ENCODE assay signal across 8 cellular contexts in genomic region chr7:66116680-66117079, GRCh38. TPM values are rescaled to one million over a fixed set of nuclear protein-coding genes. Genes with fewer than 3 reads are reported as not detected.
DNase-seq lines count a peak whose midpoint lies in the region; ATAC-seq and TF ChIP-seq lines count a peak whose summit lies in the region.
"Not testable (repeated sequence)": the region's sequence is repeated elsewhere in the genome, so short reads cannot be mapped to it uniquely, and the experiment has no call there.

No MANE protein-coding gene starts in this region.

- peaks cover 18 to 57% (median 48%) of the 10 kb centered on the region in 11 experiments; a peak in 21 of 22 replicates for H3K36me3 ChIP-seq in BLaER1 treated with 17β-estradiol and CSF1 and Interleukin-3, amounts not matched to agents 10 nM and 100 nM
- not testable (repeated sequence) for H3K36me3 ChIP-seq in HCT116 (ENCODE audit: control insufficient read depth in 1 of 2, insufficient read depth in 2 of 2, low read length in 2 of 2); PC-9 (ENCODE audit: low read depth); endodermal cell (ENCODE audit: control insufficient read depth, insufficient read depth, low read length)

- peaks cover 69% of the 10 kb centered on the region for H3K79me2 ChIP-seq in HCT116 (ENCODE audit: insufficient read depth, low read length)
- H3K79me2 ChIP-seq in PC-9 (ENCODE audit: low read depth): peaks cover 71% of the 10 kb centered on the region

- peak overlapping the region; percentile 46 for H3K4me3 Mint-ChIP-seq in activated CD4-positive, alpha-beta memory T cell treated with anti-CD3 and anti-CD28 coated beads, Interleukin-2, amount 10 ng/mL, durations not matched to agents 7 days and 5 days
- peak overlapping the region; percentile 97 for H3K4me3 Mint-ChIP-seq in activated naive CD8-positive, alpha-beta T cell
- peak overlapping the region; percentile 84 for H3K4me3 Mint-ChIP-seq in endodermal cell
- H3K4me3 Mint-ChIP-seq in natural killer cell treated with Interleukin-12 subunit alpha and Interleukin-12 subunit beta and Interleukin-15 and Interleukin-18, amount 100 ng/mL, for 72 hours: peak overlapping the region; percentile 73
- peak overlapping the region; percentile 12 to 71 for H3K4me3 Mint-ChIP-seq in stimulated activated naive B cell treated with anti-CD40 and anti-IgM and Interleukin-4, amounts not matched to agents 10 μg/mL and 1 μg/mL and 100 μg/mL, for 72 hours

- peaks cover 46% of the 10 kb centered on the region for H3K4me1 Mint-ChIP-seq in activated CD4-positive, alpha-beta memory T cell treated with anti-CD3 and anti-CD28 coated beads, Interleukin-2, amount 10 ng/mL, durations not matched to agents 7 days and 5 days
- H3K4me1 Mint-ChIP-seq in activated naive CD8-positive, alpha-beta T cell (ENCODE audit: low read depth): peaks cover 45% of the 10 kb centered on the region
- H3K4me1 Mint-ChIP-seq in endodermal cell: peaks cover 27% of the 10 kb centered on the region
- H3K4me1 Mint-ChIP-seq in natural killer cell treated with Interleukin-12 subunit alpha and Interleukin-12 subunit beta and Interleukin-15 and Interleukin-18, amount 100 ng/mL, for 72 hours (ENCODE audit: low read depth in 2 of 2): peaks cover 34 to 39% of the 10 kb centered on the region in 2 donors
- peaks cover 27 to 38% of the 10 kb centered on the region in 2 donors for H3K4me1 Mint-ChIP-seq in stimulated activated naive B cell treated with anti-CD40 and anti-IgM and Interleukin-4, amounts not matched to agents 10 μg/mL and 1 μg/mL and 100 μg/mL, for 72 hours

- H3K27ac Mint-ChIP-seq in activated CD4-positive, alpha-beta memory T cell treated with anti-CD3 and anti-CD28 coated beads, Interleukin-2, amount 10 ng/mL, durations not matched to agents 7 days and 5 days: not testable (repeated sequence)
- H3K27ac Mint-ChIP-seq in activated naive CD8-positive, alpha-beta T cell: peak overlapping the region; percentile 66
- peak overlapping the region; percentile 41 for H3K27ac Mint-ChIP-seq in endodermal cell
- peak overlapping the region; percentile 34 to 40 for H3K27ac Mint-ChIP-seq in natural killer cell treated with Interleukin-12 subunit alpha and Interleukin-12 subunit beta and Interleukin-15 and Interleukin-18, amount 100 ng/mL, for 72 hours
- peak overlapping the region; percentile 67 for H3K27ac Mint-ChIP-seq in stimulated activated naive B cell treated with anti-CD40 and anti-IgM and Interleukin-4, amounts not matched to agents 10 μg/mL and 1 μg/mL and 100 μg/mL, for 72 hours

- H3K4me1 ChIP-seq in BLaER1 treated with 17β-estradiol and CSF1 and Interleukin-3, amounts not matched to agents 10 nM and 100 nM: peaks cover 39 to 57% (median 49%) of the 10 kb centered on the region in 10 experiments
- peaks cover 9 to 24% of the 10 kb centered on the region in 2 experiments for H3K4me1 ChIP-seq in HCT116 (ENCODE audit: control insufficient read depth in 1 of 2, insufficient read depth in 2 of 2, low read length in 2 of 2)
- peaks cover 13% of the 10 kb centered on the region for H3K4me1 ChIP-seq in PC-9 (replicated peaks; ENCODE audit: insufficient read depth)
- not testable (repeated sequence) for H3K4me1 ChIP-seq in endodermal cell (ENCODE audit: control insufficient read depth, insufficient read depth, low read length)

- RAD21 ChIA-PET in HCT116 (lab: Charles Lee; ENCODE audit: low non-redundant PET in 1 of 2, low total read pairs in 2 of 2, uncharacterized antibody in 2 of 2, unreplicated experiment in 2 of 2): not testable (repeated sequence)

- CTCF ChIA-PET in HCT116 (lab: Charles Lee); PC-9 (lab: Charles Lee); activated CD4-positive, alpha-beta memory T cell treated with anti-CD3 and anti-CD28 coated beads, Interleukin-2, amount 10 ng/mL, durations not matched to agents 7 days and 5 days (lab: Charles Lee): not testable (repeated sequence)

- TF ChIP-seq CTCF in HCT116 (IDR thresholded peaks at IDR 0.05 in 2 of 3, conservative IDR thresholded peaks at IDR 0.05 in 1 of 3; ENCODE audit: borderline replicate concordance in 1 of 3, insufficient read depth in 1 of 3, low read depth in 2 of 3, low read length in 2 of 3); PC-9 (conservative IDR thresholded peaks at IDR 0.05); endodermal cell (conservative IDR thresholded peaks at IDR 0.05): not testable (repeated sequence)

- not testable (repeated sequence) for H3K27ac ChIP-seq in BLaER1 treated with 17β-estradiol and CSF1 and Interleukin-3, amounts not matched to agents 10 nM and 100 nM; HCT116 (ENCODE audit: low read depth, low read length); PC-9; endodermal cell (ENCODE audit: low read depth, low read length)

- H3K4me3 ChIP-seq in BLaER1 treated with 17β-estradiol and CSF1 and Interleukin-3, amounts not matched to agents 10 nM and 100 nM: peak overlapping the region in 2 of 10 experiments; percentile 82 to 89; a peak in 2 of 20 replicates
- H3K4me3 ChIP-seq in HCT116 (replicated peaks in 1 of 2; ENCODE audit: low read depth in 1 of 2, low read length in 2 of 2); PC-9; endodermal cell (ENCODE audit: low read length): not testable (repeated sequence)

- not testable (repeated sequence) for H3F3A ChIP-seq in PC-9 (ENCODE audit: insufficient read depth, low read depth)

- H3K27me3 Mint-ChIP-seq in activated CD4-positive, alpha-beta memory T cell treated with anti-CD3 and anti-CD28 coated beads, Interleukin-2, amount 10 ng/mL, durations not matched to agents 7 days and 5 days; activated naive CD8-positive, alpha-beta T cell; endodermal cell (ENCODE audit: insufficient read depth); natural killer cell treated with Interleukin-12 subunit alpha and Interleukin-12 subunit beta and Interleukin-15 and Interleukin-18, amount 100 ng/mL, for 72 hours; stimulated activated naive B cell treated with anti-CD40 and anti-IgM and Interleukin-4, amounts not matched to agents 10 μg/mL and 1 μg/mL and 100 μg/mL, for 72 hours: not testable (repeated sequence)

- TF ChIP-seq POLR2A in HCT116 (IDR thresholded peaks at IDR 0.05; ENCODE audit: borderline replicate concordance, extremely low read depth, insufficient read depth, insufficient read length): not testable (repeated sequence)

- not testable (repeated sequence) for BruUV-seq in HCT116 (replicated peaks; lab: Mats Ljungman, UMichigan)
- TSS peak; percentile 21 for BruUV-seq in PC-9 (replicated peaks; lab: Mats Ljungman, UMichigan)

- H3K4me2 ChIP-seq in BLaER1 treated with 17β-estradiol and CSF1 and Interleukin-3, amounts not matched to agents 10 nM and 100 nM: peak overlapping the region; percentile 79 to 97 (median 91)
- 0 out of 2 replicates have a peak overlapping the region, but pooled peaks have one; percentile 87 for H3K4me2 ChIP-seq in HCT116 (ENCODE audit: low read length)
- H3K4me2 ChIP-seq in PC-9: not testable (repeated sequence)

- peaks cover 49 to 66% (median 63%) of the 10 kb centered on the region in 11 experiments; a peak in 21 of 22 replicates for H4K20me1 ChIP-seq in BLaER1 treated with 17β-estradiol and CSF1 and Interleukin-3, amounts not matched to agents 10 nM and 100 nM
- not testable (repeated sequence) for H4K20me1 ChIP-seq in HCT116 (ENCODE audit: insufficient read depth)
- H4K20me1 ChIP-seq in PC-9 (ENCODE audit: insufficient read depth): peaks cover 46% of the 10 kb centered on the region

- intact Hi-C loops in HCT116 (cut with micrococcal nuclease); PC-9 (cut with micrococcal nuclease; ENCODE audit: unreplicated experiment): not testable (repeated sequence)

- not testable (repeated sequence) for H3K27me3 ChIP-seq in BLaER1 treated with 17β-estradiol and CSF1 and Interleukin-3, amounts not matched to agents 10 nM and 100 nM; HCT116 (ENCODE audit: insufficient read depth, low read length); PC-9 (ENCODE audit: insufficient read depth, low read depth); endodermal cell (ENCODE audit: control insufficient read depth, insufficient read depth, low read length, poor library complexity, severe bottlenecking)

- not testable (repeated sequence) for H3K9me3 Mint-ChIP-seq in activated CD4-positive, alpha-beta memory T cell treated with anti-CD3 and anti-CD28 coated beads, Interleukin-2, amount 10 ng/mL, durations not matched to agents 7 days and 5 days; activated naive CD8-positive, alpha-beta T cell (ENCODE audit: low read depth); endodermal cell; natural killer cell treated with Interleukin-12 subunit alpha and Interleukin-12 subunit beta and Interleukin-15 and Interleukin-18, amount 100 ng/mL, for 72 hours; stimulated activated naive B cell treated with anti-CD40 and anti-IgM and Interleukin-4, amounts not matched to agents 10 μg/mL and 1 μg/mL and 100 μg/mL, for 72 hours

- TF ChIP-seq RAD21 in HCT116 (IDR thresholded peaks at IDR 0.05; ENCODE audit: low read depth): not testable (repeated sequence)

- H3K9me2 ChIP-seq in HCT116 (ENCODE audit: insufficient read depth); PC-9 (ENCODE audit: insufficient read depth): not testable (repeated sequence)

- not testable (repeated sequence) for H2AFZ ChIP-seq in HCT116 (ENCODE audit: low read depth, low read length, poor library complexity, severe bottlenecking); PC-9

- peak overlapping the region in 1 of 11 experiments; percentile 96; a peak in 3 of 22 replicates for H3K9ac ChIP-seq in BLaER1 treated with 17β-estradiol and CSF1 and Interleukin-3, amounts not matched to agents 10 nM and 100 nM
- not testable (repeated sequence) for H3K9ac ChIP-seq in HCT116 (ENCODE audit: low read length); endodermal cell (ENCODE audit: extremely low read depth, low read length, poor library complexity, severe bottlenecking)

- DNase-seq in HCT116 (ENCODE audit: low read depth, low spot score); PC-9; activated CD4-positive, alpha-beta memory T cell treated with anti-CD3 and anti-CD28 coated beads, Interleukin-2, amount 10 ng/mL, durations not matched to agents 7 days and 5 days; endodermal cell; natural killer cell treated with Interleukin-12 subunit alpha and Interleukin-12 subunit beta and Interleukin-15 and Interleukin-18, amount 100 ng/mL, for 72 hours (ENCODE audit: low spot score); stimulated activated naive B cell treated with anti-CD40 and anti-IgM and Interleukin-4, amounts not matched to agents 10 μg/mL and 1 μg/mL and 100 μg/mL, for 72 hours: not testable (repeated sequence)

- POLR2A ChIA-PET in HCT116 (lab: Charles Lee); PC-9 (lab: Charles Lee; ENCODE audit: unreplicated experiment); activated CD4-positive, alpha-beta memory T cell treated with anti-CD3 and anti-CD28 coated beads, Interleukin-2, amount 10 ng/mL, durations not matched to agents 7 days and 5 days (lab: Charles Lee): not testable (repeated sequence)

- peaks cover 31% of the 10 kb centered on the region for H3K36me3 Mint-ChIP-seq in activated CD4-positive, alpha-beta memory T cell treated with anti-CD3 and anti-CD28 coated beads, Interleukin-2, amount 10 ng/mL, durations not matched to agents 7 days and 5 days (ENCODE audit: low read depth)
- H3K36me3 Mint-ChIP-seq in activated naive CD8-positive, alpha-beta T cell: not testable (repeated sequence)
- H3K36me3 Mint-ChIP-seq in endodermal cell (ENCODE audit: low read depth): peaks cover 11% of the 10 kb centered on the region
- H3K36me3 Mint-ChIP-seq in natural killer cell treated with Interleukin-12 subunit alpha and Interleukin-12 subunit beta and Interleukin-15 and Interleukin-18, amount 100 ng/mL, for 72 hours: peaks cover 11% of the 10 kb centered on the region
- H3K36me3 Mint-ChIP-seq in stimulated activated naive B cell treated with anti-CD40 and anti-IgM and Interleukin-4, amounts not matched to agents 10 μg/mL and 1 μg/mL and 100 μg/mL, for 72 hours: peaks cover 24 to 36% of the 10 kb centered on the region in 2 donors

- not testable (repeated sequence) for ATAC-seq in HCT116; natural killer cell treated with Interleukin-12 subunit alpha and Interleukin-12 subunit beta and Interleukin-15 and Interleukin-18, amount 100 ng/mL, for 72 hours; stimulated activated naive B cell treated with anti-CD40 and anti-IgM and Interleukin-4, amounts not matched to agents 10 μg/mL and 1 μg/mL and 100 μg/mL, for 72 hours (replicated peaks)

- 95% methylated on average over 5 to 10 of the region's 10 CpGs for WGBS in endodermal cell (ENCODE audit: insufficient coverage in 1 of 2, insufficient read length in 1 of 2), 2 experiments

- not testable (repeated sequence) for H3K9me3 ChIP-seq in BLaER1 treated with 17β-estradiol and CSF1 and Interleukin-3, amounts not matched to agents 10 nM and 100 nM (replicated peaks in 1 of 11); HCT116 (ENCODE audit: control insufficient read depth in 1 of 2, insufficient read depth in 1 of 2, low read depth in 1 of 2, low read length in 2 of 2); PC-9 (ENCODE audit: insufficient read depth, low read depth); endodermal cell (ENCODE audit: control insufficient read depth, low read length)

RNA-seq across cellular contexts. Expression of gene CRCP, which starts 2.0 kb away (rescaled TPM):
- total RNA-seq in HCT116 (2021; ENCODE audit: unreplicated experiment) (28.4 TPM), PC-9 (2021) (32.4 and 37.1 TPM in 2 replicates), endodermal cell (10 to 100 TPM; 25.9 to 27.8 TPM)
- polyA plus RNA-seq in HCT116 (2012): 16.6 and 16.9 TPM in 2 replicates
- 10 to 100 TPM; 23.6 to 24.0 TPM for total RNA-seq in activated CD4-positive, alpha-beta memory T cell treated with anti-CD3 and anti-CD28 coated beads, Interleukin-2, amount 10 ng/mL, durations not matched to agents 7 days and 5 days
- polyA plus RNA-seq in endodermal cell (2013, experiment 1 of 2): 22.7 TPM
- 18.5 TPM for polyA plus RNA-seq in endodermal cell (2013, experiment 2 of 2)
- 10 to 100 TPM; 45.8 to 54.7 TPM for total RNA-seq in natural killer cell treated with Interleukin-12 subunit alpha and Interleukin-12 subunit beta and Interleukin-15 and Interleukin-18, amount 100 ng/mL, for 72 hours

RNA-seq across cellular contexts. Expression of gene ASL, which starts 41.1 kb away (rescaled TPM):
- 46.9 TPM for total RNA-seq in HCT116 (2021; ENCODE audit: unreplicated experiment)
- polyA plus RNA-seq in HCT116 (2012): 60.1 and 60.5 TPM in 2 replicates
- 19.0 and 30.5 TPM in 2 replicates for total RNA-seq in PC-9 (2021)
- 10 to 100 TPM; 29.8 to 30.6 TPM for total RNA-seq in activated CD4-positive, alpha-beta memory T cell treated with anti-CD3 and anti-CD28 coated beads, Interleukin-2, amount 10 ng/mL, durations not matched to agents 7 days and 5 days
- total RNA-seq in endodermal cell: 10 to 100 TPM; 37.8 to 47.9 TPM
- 18.9 TPM for polyA plus RNA-seq in endodermal cell (2013, experiment 1 of 2)
- polyA plus RNA-seq in endodermal cell (2013, experiment 2 of 2): 16.2 TPM
- total RNA-seq in natural killer cell treated with Interleukin-12 subunit alpha and Interleukin-12 subunit beta and Interleukin-15 and Interleukin-18, amount 100 ng/mL, for 72 hours: 10 to 100 TPM; 63.1 to 68.3 TPM

Comparison
In these comparisons a context has a peak if more than half of its experiments do, and no peak if none do; other contexts are left out.
1. H3K4me3 Mint-ChIP-seq: peak in every context shown above with its lines; median percentile 97 in activated naive CD8-positive, alpha-beta T cell; 84 in endodermal cell; 73 in natural killer cell treated with Interleukin-12 subunit alpha and Interleukin-12 subunit beta and Interleukin-15 and Interleukin-18, amount 100 ng/mL, for 72 hours; 46 in activated CD4-positive, alpha-beta memory T cell treated with anti-CD3 and anti-CD28 coated beads, Interleukin-2, amount 10 ng/mL, durations not matched to agents 7 days and 5 days; 42 in stimulated activated naive B cell treated with anti-CD40 and anti-IgM and Interleukin-4, amounts not matched to agents 10 μg/mL and 1 μg/mL and 100 μg/mL, for 72 hours.